8 cellular contexts compared by ENCODE assay signal in the genomic region with DNA sequence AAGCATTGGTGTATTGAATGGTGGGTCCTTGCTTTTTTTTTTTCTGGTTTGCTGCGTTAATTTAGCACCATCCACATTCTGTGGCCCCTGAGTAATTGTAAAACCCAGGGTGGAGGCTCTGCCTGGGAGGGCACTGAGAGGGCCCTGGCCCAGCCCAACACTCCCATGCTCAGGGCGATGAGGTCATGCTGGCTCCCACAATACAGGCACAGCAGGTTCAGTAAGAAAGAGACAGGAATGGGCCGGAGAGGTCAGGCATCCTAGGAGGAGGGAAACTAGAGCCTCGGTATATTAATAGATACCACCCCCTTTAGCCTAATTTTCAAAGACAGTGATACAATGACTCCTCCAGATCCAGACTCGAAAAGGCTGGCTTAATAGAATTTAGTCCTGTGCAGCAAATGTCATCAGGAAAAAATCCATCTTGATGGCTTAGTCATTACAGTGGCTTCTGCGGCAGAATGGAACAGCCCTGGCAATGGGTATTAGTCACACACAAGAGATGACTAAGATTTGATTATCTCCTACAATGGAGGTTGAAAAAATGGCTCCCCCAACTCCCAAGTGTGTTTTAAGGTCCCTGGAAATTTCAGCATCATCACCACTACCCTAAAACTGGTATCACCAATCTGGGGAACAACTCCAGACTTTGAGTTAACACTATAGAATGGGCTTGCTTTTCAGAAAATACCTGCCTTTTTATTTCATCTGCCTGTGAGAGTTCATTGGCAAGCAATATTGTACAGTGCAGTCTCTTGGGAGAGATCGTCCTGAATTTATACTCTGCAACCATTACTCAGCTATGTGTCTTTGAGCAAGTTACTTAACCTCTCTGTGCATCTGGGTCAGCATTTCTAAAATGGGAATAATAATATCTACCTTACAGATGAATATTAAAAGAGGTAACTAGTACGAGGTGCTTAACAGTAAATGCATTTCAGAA. TPM values are rescaled to one million over a fixed set of nuclear protein-coding genes. Genes with fewer than 3 reads are reported as not detected.
DNase-seq lines count a peak whose midpoint lies in the region; TF ChIP-seq lines count a peak whose summit lies in the region.

No MANE protein-coding gene starts in this region.

- peaks cover 26% of the 10 kb centered on the region for H3K4me1 Mint-ChIP-seq in activated naive CD4-positive, alpha-beta T cell treated with anti-CD3 and anti-CD28 coated beads for 36 hours (ENCODE audit: low read depth)
- peaks cover 5% of the 10 kb centered on the region for H3K4me1 Mint-ChIP-seq in activated naive CD4-positive, alpha-beta T cell treated with anti-CD3 and anti-CD28 coated beads, Interleukin-2, amount 10 ng/mL, durations not matched to agents 7 days and 5 days

- H3K4me3 ChIP-seq in prostate gland = no peak overlapping the region

- H3K27ac ChIP-seq in RWPE1 (peak overlapping the region; percentile 97), prostate gland (no peak overlapping the region)

- intact Hi-C loops in activated naive CD4-positive, alpha-beta T cell treated with anti-CD3 and anti-CD28 coated beads for 36 hours (cut with micrococcal nuclease) = loop anchor here (1.0 to 10.0 kb wide), 3 partner anchors 22 to 154 kb away; a partner anchor contains a TSS
- intact Hi-C loops in prostate gland (cut with DNase I) = no loop called here

- H3K27me3 ChIP-seq in prostate gland (replicated peaks; ENCODE audit: insufficient read depth) = no peaks in the 10 kb centered on the region

- no peaks in the 10 kb centered on the region for H3K4me1 ChIP-seq in prostate gland (replicated peaks)

- WGBS in prostate gland = 48% methylated on average over 8 of the region's 8 CpGs

- TF ChIP-seq POLR2A in prostate gland (IDR thresholded peaks at IDR 0.05) = no peak

- H3K9me3 ChIP-seq in prostate gland = no peaks in the 10 kb centered on the region

- POLR2A ChIA-PET in RWPE1 (lab: Yijun Ruan, JAX; ENCODE audit: low non-redundant PET) = no interaction called here

- H3K36me3 ChIP-seq in prostate gland = no peaks in the 10 kb centered on the region

- no peaks in the 10 kb centered on the region for H3K9me3 Mint-ChIP-seq in activated naive CD4-positive, alpha-beta T cell treated with anti-CD3 and anti-CD28 coated beads for 36 hours
- no peaks in the 10 kb centered on the region for H3K9me3 Mint-ChIP-seq in activated naive CD4-positive, alpha-beta T cell treated with anti-CD3 and anti-CD28 coated beads, Interleukin-2, amount 10 ng/mL, durations not matched to agents 7 days and 5 days

- H3K36me3 Mint-ChIP-seq in activated naive CD4-positive, alpha-beta T cell treated with anti-CD3 and anti-CD28 coated beads for 36 hours (ENCODE audit: low read depth) = no peaks in the 10 kb centered on the region
- no peaks in the 10 kb centered on the region for H3K36me3 Mint-ChIP-seq in activated naive CD4-positive, alpha-beta T cell treated with anti-CD3 and anti-CD28 coated beads, Interleukin-2, amount 10 ng/mL, durations not matched to agents 7 days and 5 days

- no peak overlapping the region for H3K4me3 Mint-ChIP-seq in activated naive CD4-positive, alpha-beta T cell treated with anti-CD3 and anti-CD28 coated beads for 36 hours
- no peak overlapping the region for H3K4me3 Mint-ChIP-seq in activated naive CD4-positive, alpha-beta T cell treated with anti-CD3 and anti-CD28 coated beads, Interleukin-2, amount 10 ng/mL, durations not matched to agents 7 days and 5 days

- peak; percentile 73 for DNase-seq in activated naive CD4-positive, alpha-beta T cell treated with anti-CD3 and anti-CD28 coated beads for 36 hours
- DNase-seq in activated naive CD4-positive, alpha-beta T cell treated with anti-CD3 and anti-CD28 coated beads, Interleukin-2, amount 10 ng/mL, durations not matched to agents 7 days and 5 days = no peak
- peak; percentile 90 for DNase-seq in RWPE1 (ENCODE audit: low spot score)
- DNase-seq in dedifferentiated amniotic fluid mesenchymal stem cell (ENCODE audit: extremely low spot score) = peak; percentile 86
- DNase-seq in myocyte (ENCODE audit: low read depth) = peak; percentile 96
- no peak for DNase-seq in prostate gland (ENCODE audit: low spot score)
- no peak for DNase-seq in SHP77 (lab: John Stamatoyannopoulos, UW)
- DNase-seq in NCI-H2081 treated with DMSO at 0.1 percent for 48 hours (lab: John Stamatoyannopoulos, UW) = no peak

- TF ChIP-seq CTCF in RWPE1 (conservative IDR thresholded peaks at IDR 0.05; ENCODE audit: low read depth) = no peak
- no peak for TF ChIP-seq CTCF in prostate gland (IDR thresholded peaks at IDR 0.05)

- H3K27me3 Mint-ChIP-seq in activated naive CD4-positive, alpha-beta T cell treated with anti-CD3 and anti-CD28 coated beads for 36 hours (ENCODE audit: low read depth) = no peaks in the 10 kb centered on the region
- H3K27me3 Mint-ChIP-seq in activated naive CD4-positive, alpha-beta T cell treated with anti-CD3 and anti-CD28 coated beads, Interleukin-2, amount 10 ng/mL, durations not matched to agents 7 days and 5 days = peaks cover 13% of the 10 kb centered on the region

- CTCF ChIA-PET in activated naive CD4-positive, alpha-beta T cell treated with anti-CD3 and anti-CD28 coated beads for 36 hours (lab: Charles Lee) = interaction anchor here (0.7 to 1.0 kb wide), 2 partner anchors 61 to 67 kb away, joined by 3 to 6 read pairs; no protein-coding TSS in a partner anchor
- CTCF ChIA-PET in activated naive CD4-positive, alpha-beta T cell treated with anti-CD3 and anti-CD28 coated beads, Interleukin-2, amount 10 ng/mL, durations not matched to agents 7 days and 5 days (lab: Charles Lee) = no interaction called here
- CTCF ChIA-PET in RWPE1 (lab: Yijun Ruan, JAX) = interaction anchor here (0.7 kb wide), 1 partner anchor 61 kb away, joined by 3 read pairs; no protein-coding TSS in a partner anchor

- H3K27ac Mint-ChIP-seq in activated naive CD4-positive, alpha-beta T cell treated with anti-CD3 and anti-CD28 coated beads for 36 hours = no peak overlapping the region
- H3K27ac Mint-ChIP-seq in activated naive CD4-positive, alpha-beta T cell treated with anti-CD3 and anti-CD28 coated beads, Interleukin-2, amount 10 ng/mL, durations not matched to agents 7 days and 5 days = no peak overlapping the region

RNA-seq across cellular contexts. Expression of a gene that starts 43.9 kb away (rescaled TPM):
- 10 to 100 TPM; 19.0 to 21.1 TPM for total RNA-seq in activated naive CD4-positive, alpha-beta T cell treated with anti-CD3 and anti-CD28 coated beads for 36 hours
- total RNA-seq in myocyte = 11.3 and 22.2 TPM in 2 replicates
- 4.0 TPM for polyA plus RNA-seq in myocyte (2012)
- 10 to 100 TPM; 21.9 to 41.7 TPM for total RNA-seq in prostate gland

Comparison
In these comparisons a context has a peak if more than half of its experiments do, and no peak if none do; other contexts are left out.
1. DNase-seq: peak in activated naive CD4-positive, alpha-beta T cell treated with anti-CD3 and anti-CD28 coated beads for 36 hours (single experiment), RWPE1 (single experiment), dedifferentiated amniotic fluid mesenchymal stem cell (single experiment) and myocyte (single experiment); none in activated naive CD4-positive, alpha-beta T cell treated with anti-CD3 and anti-CD28 coated beads, Interleukin-2, amount 10 ng/mL, durations not matched to agents 7 days and 5 days (single experiment), prostate gland (single experiment), SHP77 (0 of 2) and NCI-H2081 treated with DMSO at 0.1 percent for 48 hours (single experiment).